Comparison of ENCODE assay signal across 17 cellular contexts in genomic region chr3:26058774-26059455, GRCh38.
DNase-seq lines count a peak whose midpoint lies in the region; ATAC-seq and TF ChIP-seq lines count a peak whose summit lies in the region.
"Had no signal": no experiment of that assay in that cellular context is flagged by ENCODE, and none has a peak within 500 bp of the region (broad histone marks: within the 10 kb centered on the region; RNA-seq: fewer than 3 reads in every experiment).

No MANE protein-coding gene starts in this region.

- no peak for ATAC-seq in effector memory CD8-positive, alpha-beta T cell (replicated peaks)
- ATAC-seq: Panc1, Right ventricle myocardium inferior had no signal

- H3K4me1 Mint-ChIP-seq in effector memory CD8-positive, alpha-beta T cell (ENCODE audit: low read depth in 2 of 2) = no peaks in the 10 kb centered on the region
- H3K4me1 Mint-ChIP-seq: CD4-positive, alpha-beta memory T cell had no signal

- no peak for TF ChIP-seq EP300 in sigmoid colon (IDR thresholded peaks at IDR 0.05)

- intact Hi-C loops in sigmoid colon (cut with DNase I) = no loop called here

- TF ChIP-seq POLR2A in sigmoid colon (IDR thresholded peaks at IDR 0.05) = no peak

- TF ChIP-seq CTCF in VCaP (conservative IDR thresholded peaks at IDR 0.05) (no peak), sigmoid colon (IDR thresholded peaks at IDR 0.05) (no peak)

- H3K27ac ChIP-seq in VCaP = peak overlapping the region; percentile 30
- peak overlapping the region; percentile 28 to 66 (median 50) for H3K27ac ChIP-seq in sigmoid colon

- no peak overlapping the region for H3K4me3 Mint-ChIP-seq in effector memory CD8-positive, alpha-beta T cell
- H3K4me3 Mint-ChIP-seq: CD4-positive, alpha-beta memory T cell had no signal

- no peaks in the 10 kb centered on the region for H3K36me3 Mint-ChIP-seq in effector memory CD8-positive, alpha-beta T cell (ENCODE audit: insufficient read depth)
- H3K36me3 Mint-ChIP-seq: CD4-positive, alpha-beta memory T cell had no signal

- H3K4me3 ChIP-seq in sigmoid colon = no peak overlapping the region

- no peak overlapping the region for H3K27ac Mint-ChIP-seq in effector memory CD8-positive, alpha-beta T cell
- H3K27ac Mint-ChIP-seq: CD4-positive, alpha-beta memory T cell had no signal

- H3K9me3 ChIP-seq in sigmoid colon = peaks cover 0 to 2% (median 0%) of the 10 kb centered on the region in 4 donors

- H3K27me3 ChIP-seq in sigmoid colon = no peaks in the 10 kb centered on the region

- peaks cover 1 to 5% of the 10 kb centered on the region in 2 donors for H3K9me3 Mint-ChIP-seq in effector memory CD8-positive, alpha-beta T cell

- 69 to 72% methylated on average over 4 of the region's 4 CpGs for WGBS in sigmoid colon, 2 donors

- no peaks in the 10 kb centered on the region for H3K27me3 Mint-ChIP-seq in effector memory CD8-positive, alpha-beta T cell
- H3K27me3 Mint-ChIP-seq: CD4-positive, alpha-beta memory T cell had no signal

- DNase-seq in foreskin melanocyte (peak; percentile 73), myocyte (ENCODE audit: low read depth) (peak; percentile 2), sigmoid colon (no peak), SKM-1 (lab: John Stamatoyannopoulos, UW; ENCODE audit: unreplicated experiment) (no peak)
- no peak for DNase-seq in effector memory CD8-positive, alpha-beta T cell
- DNase-seq in stimulated activated naive CD4-positive, alpha-beta T cell treated with Interleukin-2 at 50 U/mL for 16 hours (lab: John Stamatoyannopoulos, UW) = no peak
- DNase-seq: Calu3; CD4-positive, alpha-beta memory T cell; DMS79 treated with DMSO at 0.1 percent for 48 hours; HCEC 1CT; NCI-H187 treated with DMSO at 0.1 percent for 48 hours; NCI-H2171; NCI-H446 treated with DMSO at 0.1 percent for 48 hours; NCI-H748 treated with DMSO at 0.1 percent for 48 hours had no signal

- H3K4me1 ChIP-seq in sigmoid colon = peaks cover 0 to 16% (median 8%) of the 10 kb centered on the region in 4 donors

- no peaks in the 10 kb centered on the region for H3K36me3 ChIP-seq in sigmoid colon

Comparison
In these comparisons a context has a peak if more than half of its experiments do, and no peak if none do; other contexts are left out.
1. DNase-seq: peak in foreskin melanocyte (single experiment) and myocyte (single experiment); none in sigmoid colon (single experiment), effector memory CD8-positive, alpha-beta T cell (0 of 3), stimulated activated naive CD4-positive, alpha-beta T cell treated with Interleukin-2 at 50 U/mL for 16 hours (single experiment) and SKM-1 (single experiment).